ENCODE assay signal across 2 cellular contexts in the genomic region with DNA sequence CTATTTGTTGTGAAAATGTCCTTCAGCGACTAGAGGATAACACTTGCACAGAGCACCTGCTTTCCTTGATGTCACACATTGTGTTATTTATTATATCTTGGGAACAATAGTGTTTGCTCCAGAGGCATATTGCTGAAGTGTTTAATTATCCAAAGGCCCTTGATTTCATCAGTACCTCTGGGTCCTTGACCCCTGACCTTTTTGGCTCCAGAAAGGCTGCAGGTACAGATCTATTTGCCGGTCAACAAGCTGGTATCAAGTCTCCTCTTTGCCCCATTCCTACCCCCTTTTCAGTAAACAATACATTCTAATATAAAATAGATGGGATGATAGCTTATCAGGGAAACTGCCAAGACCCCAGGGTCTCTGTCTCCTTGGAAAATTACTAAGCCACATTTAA.
TF ChIP-seq lines count a peak whose summit lies in the region.

No MANE protein-coding gene starts in this region.

TF ChIP-seq in liver, 16 proteins besides CTCF, POLR2A, EP300 and RAD21:
- TF ChIP-seq RXRA (IDR thresholded peaks at IDR 0.05) (peak in 1 of 2 donors; percentile 19), NR2F2 (IDR thresholded peaks at IDR 0.05) (peak; percentile 37), HNF4A (conservative IDR thresholded peaks at IDR 0.05) (peak in 1 of 2 donors; percentile 21)
- TF ChIP-seq, protein P1, sequence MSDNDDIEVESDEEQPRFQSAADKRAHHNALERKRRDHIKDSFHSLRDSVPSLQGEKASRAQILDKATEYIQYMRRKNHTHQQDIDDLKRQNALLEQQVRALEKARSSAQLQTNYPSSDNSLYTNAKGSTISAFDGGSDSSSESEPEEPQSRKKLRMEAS (IDR thresholded peaks at IDR 0.05): no peak

TF ChIP-seq in HepG2, 621 proteins besides CTCF, POLR2A, EP300 and RAD21:
- no peak for TF ChIP-seq ZSCAN22 (CRISPR knock-in tag; IDR thresholded peaks at IDR 0.05)
- no peak for TF ChIP-seq MATR3 (CRISPR knock-in tag; IDR thresholded peaks at IDR 0.05)
- no peak for TF ChIP-seq ZSCAN29 (CRISPR knock-in tag; conservative IDR thresholded peaks at IDR 0.05)
- no peak for TF ChIP-seq CEBPB (IDR thresholded peaks at IDR 0.05; ENCODE audit: borderline replicate concordance, low read depth, low read length)
- TF ChIP-seq, protein P2, sequence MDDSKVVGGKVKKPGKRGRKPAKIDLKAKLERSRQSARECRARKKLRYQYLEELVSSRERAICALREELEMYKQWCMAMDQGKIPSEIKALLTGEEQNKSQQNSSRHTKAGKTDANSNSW (CRISPR knock-in tag; IDR thresholded peaks at IDR 0.05; ENCODE audit: borderline replicate concordance): no peak
- no peak for TF ChIP-seq KLF9 (CRISPR knock-in tag; IDR thresholded peaks at IDR 0.05; ENCODE audit: low read depth)
- no peak for TF ChIP-seq KIAA2018 (CRISPR knock-in tag; IDR thresholded peaks at IDR 0.05; ENCODE audit: borderline replicate concordance)
